8 cellular contexts compared by ENCODE assay signal in the genomic region with DNA sequence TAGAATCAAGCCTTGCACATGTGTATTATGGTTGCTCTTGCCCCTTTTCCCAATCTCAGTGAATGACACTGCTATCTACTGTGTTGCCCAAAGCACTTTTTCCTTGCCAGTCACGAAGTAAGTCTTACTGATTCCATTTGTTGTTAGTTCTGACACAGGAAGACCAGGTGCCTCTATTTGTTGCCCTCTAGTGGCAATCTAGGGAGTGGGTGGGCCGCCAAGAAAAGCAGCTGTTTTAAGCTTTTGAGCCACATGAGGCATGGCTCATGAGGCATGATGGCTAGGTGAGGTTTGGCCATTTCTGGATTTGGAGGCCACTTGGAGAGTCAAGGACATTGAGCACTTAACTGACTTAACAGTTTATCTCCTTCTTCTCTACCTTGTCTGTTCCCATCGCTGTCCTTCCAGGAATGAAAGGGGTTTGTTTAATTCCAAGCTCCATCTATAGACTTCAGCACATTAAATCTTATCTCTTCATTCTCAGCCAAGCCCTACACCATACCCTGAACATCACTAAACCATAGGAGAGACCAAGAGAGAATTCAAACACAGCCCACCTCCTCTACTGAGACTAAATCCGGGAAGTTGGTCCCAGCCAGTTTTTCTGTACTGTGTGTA.
DNase-seq lines count a peak whose midpoint lies in the region; ATAC-seq and TF ChIP-seq lines count a peak whose summit lies in the region.

No MANE protein-coding gene starts in this region.

- ATAC-seq in HG03095 (IDR thresholded peaks at IDR 0.05; ENCODE audit: unreplicated experiment) = no peak

- no peak overlapping the region for H3K4me3 ChIP-seq in A673 (ENCODE audit: low read depth, low read length, poor library complexity, severe bottlenecking)
- H3K4me3 ChIP-seq in neural cell (ENCODE audit: low read length) = no peak overlapping the region
- no peak overlapping the region for H3K4me3 ChIP-seq in vagina

- H3K4me1 ChIP-seq in A673 (ENCODE audit: insufficient read depth, low read length, poor library complexity, severe bottlenecking) = no peaks in the 10 kb centered on the region
- H3K4me1 ChIP-seq in vagina = no peaks in the 10 kb centered on the region

- no peak for TF ChIP-seq POLR2A in vagina (IDR thresholded peaks at IDR 0.05)

- H3K36me3 Mint-ChIP-seq in endothelial cell (ENCODE audit: low read depth, unreplicated experiment) = peaks cover 12% of the 10 kb centered on the region

- no peak for TF ChIP-seq EP300 in neural cell (conservative IDR thresholded peaks at IDR 0.05; ENCODE audit: poor library complexity, severe bottlenecking)

- H3K9me3 ChIP-seq in A673 (ENCODE audit: low read depth, low read length, poor library complexity, severe bottlenecking) = no peaks in the 10 kb centered on the region
- H3K9me3 ChIP-seq in neural cell (ENCODE audit: low read length) = no peaks in the 10 kb centered on the region
- no peaks in the 10 kb centered on the region for H3K9me3 ChIP-seq in vagina

- DNase-seq in A673 (ENCODE audit: low spot score) (peak; percentile 76), NCI-H2171 treated with DMSO at 0.1 percent for 48 hours (lab: John Stamatoyannopoulos, UW) (peak; percentile 47), endothelial cell (ENCODE audit: low spot score) (peak; percentile 60), vagina (ENCODE audit: extremely low spot score in 2 of 2) (no peak)
- peak; percentile 25 to 40 for DNase-seq in activated CD4-positive, alpha-beta T cell treated with anti-CD3 and anti-CD28 coated beads, Interleukin-2, amount 50 U/mL, for 4 hours

- no peaks in the 10 kb centered on the region for H3K27me3 Mint-ChIP-seq in endothelial cell (ENCODE audit: unreplicated experiment)

- H3K9ac ChIP-seq in neural cell (ENCODE audit: low read length) = no peak overlapping the region

- no peaks in the 10 kb centered on the region for H3K27me3 ChIP-seq in A673 (replicated peaks; ENCODE audit: insufficient read depth, low read depth, low read length, poor library complexity)
- no peaks in the 10 kb centered on the region for H3K27me3 ChIP-seq in neural cell (ENCODE audit: insufficient read depth, low read depth, low read length)
- H3K27me3 ChIP-seq in vagina = no peaks in the 10 kb centered on the region

- no peaks in the 10 kb centered on the region for H3F3A ChIP-seq in neural cell (ENCODE audit: insufficient read depth, low read length, poor library complexity, severe bottlenecking)

- H2AFZ ChIP-seq in neural cell (ENCODE audit: low read depth, low read length) = no peak overlapping the region

- H3K27ac Mint-ChIP-seq in endothelial cell (ENCODE audit: unreplicated experiment) = peak overlapping the region; percentile 22

- POLR2A ChIA-PET in A673 (lab: Charles Lee; ENCODE audit: low non-redundant PET) = no interaction called here

- no peaks in the 10 kb centered on the region for H3K9me2 ChIP-seq in neural cell (ENCODE audit: insufficient read depth, low read length)

- no peak overlapping the region for H3K4me3 Mint-ChIP-seq in endothelial cell (ENCODE audit: unreplicated experiment)

- no peaks in the 10 kb centered on the region for H3K79me2 ChIP-seq in neural cell (replicated peaks; ENCODE audit: insufficient read depth, low read length)

- H3K36me3 ChIP-seq in A673 (ENCODE audit: insufficient read depth, low read length, poor library complexity, severe bottlenecking) = peaks cover 16% of the 10 kb centered on the region
- peaks cover 6% of the 10 kb centered on the region for H3K36me3 ChIP-seq in neural cell (ENCODE audit: insufficient read depth, low read length)
- H3K36me3 ChIP-seq in vagina = no peaks in the 10 kb centered on the region

- intact Hi-C loops in A673 (cut with micrococcal nuclease; ENCODE audit: unreplicated experiment) (loop anchor here (5.0 kb wide), 2 partner anchors 468 to 483 kb away; partner anchors contain the start of gene ADPGK), vagina (cut with DNase I) (no loop called here)

- peaks cover 14% of the 10 kb centered on the region for H3K4me1 Mint-ChIP-seq in endothelial cell (ENCODE audit: unreplicated experiment)

- TF ChIP-seq CTCF in A673 (conservative IDR thresholded peaks at IDR 0.05; ENCODE audit: low read depth, low read length) = peak; percentile 88
- TF ChIP-seq CTCF in GM12873 (IDR thresholded peaks at IDR 0.05; ENCODE audit: insufficient read depth, low read depth, low read length, missing control alignments) = peak; percentile 87
- peak; percentile 62 for TF ChIP-seq CTCF in endothelial cell (IDR thresholded peaks at IDR 0.05; ENCODE audit: unreplicated experiment)
- TF ChIP-seq CTCF in neural cell (IDR thresholded peaks at IDR 0.05; ENCODE audit: poor library complexity, severe bottlenecking) = peak; percentile 78
- TF ChIP-seq CTCF in vagina (IDR thresholded peaks at IDR 0.05) = peak in 2 of 3 experiments; percentile 13 to 21

- H4K20me1 ChIP-seq in neural cell (ENCODE audit: insufficient read depth) = no peaks in the 10 kb centered on the region

- BruUV-seq in A673 (replicated peaks; lab: Mats Ljungman, UMichigan) = no TSS peak

- peak; percentile 67 for TF ChIP-seq RAD21 in neural cell (conservative IDR thresholded peaks at IDR 0.05)

- H3K27ac ChIP-seq in A673 (ENCODE audit: low read depth, low read length, poor library complexity, severe bottlenecking) (no peak overlapping the region), neural cell (ENCODE audit: low read length) (no peak overlapping the region), vagina (no peak overlapping the region)

- no peak overlapping the region for H3K4me2 ChIP-seq in neural cell (ENCODE audit: low read length)

- no peaks in the 10 kb centered on the region for H3K9me3 Mint-ChIP-seq in endothelial cell (ENCODE audit: unreplicated experiment)

- CTCF ChIA-PET in A673 (lab: Charles Lee) = interaction anchor here (0.6 to 2.3 kb wide), 6 partner anchors 24 to 543 kb away, joined by 3 to 17 read pairs (median 4); no protein-coding TSS in a partner anchor

TF ChIP-seq in neural cell, 6 proteins besides CTCF, POLR2A, EP300 and RAD21:
- TF ChIP-seq REST (IDR thresholded peaks at IDR 0.05; ENCODE audit: borderline replicate concordance) = no peak
- TF ChIP-seq POLR2AphosphoS5 (IDR thresholded peaks at IDR 0.05) = no peak
- peak; percentile 75 for TF ChIP-seq SMC3 (conservative IDR thresholded peaks at IDR 0.05; ENCODE audit: poor library complexity)

Comparison
In these comparisons a context has a peak if more than half of its experiments do, and no peak if none do; other contexts are left out.
1. DNase-seq: peak in A673 (single experiment), NCI-H2171 treated with DMSO at 0.1 percent for 48 hours (single experiment), activated CD4-positive, alpha-beta T cell treated with anti-CD3 and anti-CD28 coated beads, Interleukin-2, amount 50 U/mL, for 4 hours (2 of 2) and endothelial cell (single experiment); none in vagina (0 of 2).
2. CTCF ChIP-seq: peak in every context shown above with its lines; median percentile 88 in A673; 87 in GM12873; 78 in neural cell; 62 in endothelial cell; 17 in vagina.